8 cellular contexts compared by ENCODE assay signal in genomic region chr11:34214961-34215805, GRCh38.
DNase-seq lines count a peak whose midpoint lies in the region; ATAC-seq and TF ChIP-seq lines count a peak whose summit lies in the region.

No MANE protein-coding gene starts in this region.

- intact Hi-C loops in MCF 10A (cut with micrococcal nuclease): no loop called here
- intact Hi-C loops in breast epithelium (cut with DNase I; ENCODE audit: low total_unique reads): no loop called here
- intact Hi-C loops in left lung (cut with DNase I): no loop called here
- intact Hi-C loops in prostate gland (cut with DNase I): no loop called here

- peak overlapping the region; percentile 56 for H3K27ac Mint-ChIP-seq in MCF 10A (ENCODE audit: low read depth, unreplicated experiment)
- H3K27ac Mint-ChIP-seq in activated CD8-positive, alpha-beta memory T cell treated with anti-CD3 and anti-CD28 coated beads, Interleukin-2, amount 10 ng/mL, durations not matched to agents 7 days and 5 days: no peak overlapping the region

- H3K36me3 ChIP-seq in breast epithelium: no peaks in the 10 kb centered on the region
- no peaks in the 10 kb centered on the region for H3K36me3 ChIP-seq in left lung
- no peaks in the 10 kb centered on the region for H3K36me3 ChIP-seq in prostate gland

- peaks cover 6% of the 10 kb centered on the region for H3K36me3 Mint-ChIP-seq in MCF 10A (ENCODE audit: insufficient read depth, unreplicated experiment)
- H3K36me3 Mint-ChIP-seq in activated CD8-positive, alpha-beta memory T cell treated with anti-CD3 and anti-CD28 coated beads, Interleukin-2, amount 10 ng/mL, durations not matched to agents 7 days and 5 days: peaks cover 2% of the 10 kb centered on the region

- DNase-seq in MCF 10A (ENCODE audit: unreplicated experiment) (peak; percentile 49), breast epithelium (ENCODE audit: low spot score in 2 of 2) (no peak), left lung (no peak), prostate gland (ENCODE audit: low spot score) (no peak), medulla oblongata (ENCODE audit: extremely low spot score) (no peak), DMS153 treated with DMSO at 0.1 percent for 48 hours (lab: John Stamatoyannopoulos, UW; ENCODE audit: unreplicated experiment) (no peak)
- DNase-seq in activated CD8-positive, alpha-beta memory T cell treated with anti-CD3 and anti-CD28 coated beads, Interleukin-2, amount 10 ng/mL, durations not matched to agents 7 days and 5 days: peak; percentile 71

- H3K4me3 ChIP-seq in breast epithelium: no peak overlapping the region
- H3K4me3 ChIP-seq in left lung: no peak overlapping the region
- no peak overlapping the region for H3K4me3 ChIP-seq in prostate gland

- no peaks in the 10 kb centered on the region for H3K9me3 Mint-ChIP-seq in MCF 10A (ENCODE audit: unreplicated experiment)
- H3K9me3 Mint-ChIP-seq in activated CD8-positive, alpha-beta memory T cell treated with anti-CD3 and anti-CD28 coated beads, Interleukin-2, amount 10 ng/mL, durations not matched to agents 7 days and 5 days (ENCODE audit: low read depth): no peaks in the 10 kb centered on the region

- H3K27ac ChIP-seq in breast epithelium (no peak overlapping the region), left lung (no peak overlapping the region), prostate gland (no peak overlapping the region)

- peaks cover 6% of the 10 kb centered on the region for H3K4me1 Mint-ChIP-seq in MCF 10A (ENCODE audit: insufficient read depth, unreplicated experiment)
- H3K4me1 Mint-ChIP-seq in activated CD8-positive, alpha-beta memory T cell treated with anti-CD3 and anti-CD28 coated beads, Interleukin-2, amount 10 ng/mL, durations not matched to agents 7 days and 5 days: peaks cover 12% of the 10 kb centered on the region

- CTCF ChIA-PET in MCF 10A (lab: Yijun Ruan, JAX): interaction anchor here (0.7 to 1.0 kb wide), 2 partner anchors 59 to 1827 kb away, joined by 3 to 5 read pairs; no protein-coding TSS in a partner anchor
- CTCF ChIA-PET in activated CD8-positive, alpha-beta memory T cell treated with anti-CD3 and anti-CD28 coated beads, Interleukin-2, amount 10 ng/mL, durations not matched to agents 7 days and 5 days (lab: Charles Lee): interaction anchor here (0.7 to 2.4 kb wide), 5 partner anchors 8 to 41 kb away, joined by 3 to 6 read pairs (median 5); no protein-coding TSS in a partner anchor

- POLR2A ChIA-PET in MCF 10A (lab: Yijun Ruan, JAX): interaction anchor here (0.6 to 2.8 kb wide), 4 partner anchors 16 to 708 kb away, joined by 3 to 10 read pairs (median 4); no protein-coding TSS in a partner anchor

- no peaks in the 10 kb centered on the region for H3K27me3 Mint-ChIP-seq in MCF 10A (ENCODE audit: insufficient read depth, unreplicated experiment)
- H3K27me3 Mint-ChIP-seq in activated CD8-positive, alpha-beta memory T cell treated with anti-CD3 and anti-CD28 coated beads, Interleukin-2, amount 10 ng/mL, durations not matched to agents 7 days and 5 days: peaks cover 17% of the 10 kb centered on the region

- H3K4me1 ChIP-seq in breast epithelium: no peaks in the 10 kb centered on the region
- H3K4me1 ChIP-seq in left lung: no peaks in the 10 kb centered on the region
- H3K4me1 ChIP-seq in prostate gland (replicated peaks): no peaks in the 10 kb centered on the region

- BruUV-seq in MCF 10A (replicated peaks; lab: Mats Ljungman, UMichigan): no TSS peak

- TF ChIP-seq CTCF in MCF 10A (IDR thresholded peaks at IDR 0.05; ENCODE audit: unreplicated experiment) (no peak), breast epithelium (IDR thresholded peaks at IDR 0.05) (no peak), left lung (IDR thresholded peaks at IDR 0.05) (no peak), prostate gland (IDR thresholded peaks at IDR 0.05) (no peak)

- H3K4me3 Mint-ChIP-seq in MCF 10A (ENCODE audit: unreplicated experiment): no peak overlapping the region
- no peak overlapping the region for H3K4me3 Mint-ChIP-seq in activated CD8-positive, alpha-beta memory T cell treated with anti-CD3 and anti-CD28 coated beads, Interleukin-2, amount 10 ng/mL, durations not matched to agents 7 days and 5 days

- H3K9me3 ChIP-seq in breast epithelium (no peaks in the 10 kb centered on the region), left lung (no peaks in the 10 kb centered on the region), prostate gland (no peaks in the 10 kb centered on the region)

- H3K27me3 ChIP-seq in breast epithelium: no peaks in the 10 kb centered on the region
- no peaks in the 10 kb centered on the region for H3K27me3 ChIP-seq in left lung
- H3K27me3 ChIP-seq in prostate gland (replicated peaks; ENCODE audit: insufficient read depth): no peaks in the 10 kb centered on the region

- TF ChIP-seq POLR2A in breast epithelium (IDR thresholded peaks at IDR 0.05) (no peak), prostate gland (IDR thresholded peaks at IDR 0.05) (no peak)

- peak; percentile 85 for ATAC-seq in activated CD8-positive, alpha-beta memory T cell treated with anti-CD3 and anti-CD28 coated beads, Interleukin-2, amount 10 ng/mL, durations not matched to agents 7 days and 5 days
- ATAC-seq in left lung (peak; percentile 51), GM19395 (IDR thresholded peaks at IDR 0.05; ENCODE audit: unreplicated experiment) (no peak)

- 92% methylated on average over 5 of the region's 5 CpGs for WGBS in prostate gland

Comparison
In these comparisons a context has a peak if more than half of its experiments do, and no peak if none do; other contexts are left out.
1. DNase-seq: peak in MCF 10A (single experiment) and activated CD8-positive, alpha-beta memory T cell treated with anti-CD3 and anti-CD28 coated beads, Interleukin-2, amount 10 ng/mL, durations not matched to agents 7 days and 5 days (single experiment); none in breast epithelium (0 of 2), left lung (0 of 2), prostate gland (single experiment), medulla oblongata (single experiment) and DMS153 treated with DMSO at 0.1 percent for 48 hours (single experiment).